In the genomic region with DNA sequence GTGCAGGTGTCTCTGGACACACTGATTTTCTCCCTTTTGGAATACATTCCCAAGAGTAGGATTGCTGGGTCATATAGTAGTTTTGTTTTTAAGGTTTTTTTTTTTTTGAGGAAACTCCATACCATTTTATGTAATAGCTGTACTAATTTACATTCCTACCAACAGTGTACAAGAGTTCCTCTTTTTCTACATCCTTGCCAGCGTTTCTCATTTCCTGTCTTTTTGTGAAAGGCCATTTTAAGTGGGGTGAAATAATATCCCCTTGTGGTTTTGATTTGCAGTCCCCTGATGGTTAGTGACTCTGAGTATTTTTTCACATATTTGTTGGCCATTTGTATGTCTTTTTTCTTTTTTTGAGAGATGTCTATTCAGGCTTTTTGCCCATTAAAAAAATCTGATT, we compare ENCODE assay signal across 27 cellular contexts.
"Had no signal": no experiment of that assay in that cellular context is flagged by ENCODE, and none has a peak within 500 bp of the region (broad histone marks: within the 10 kb centered on the region; RNA-seq: fewer than 3 reads in every experiment).

No MANE protein-coding gene starts in this region.

- H3K27ac Mint-ChIP-seq: activated naive CD8-positive, alpha-beta T cell; activated T-cell treated with anti-CD3 and anti-CD28 coated beads, Interleukin-2, amount 50 U/mL, for 24 hours; activated T-helper 2 cell treated with anti-CD3 and anti-CD28 coated beads, Interferon-gamma antibody, Interleukin-2, Interleukin-4, amounts not matched to agents 10 μg/mL and 5 μg/mL and 100 μg/mL, durations not matched to agents 14 hours and 24 hours and 36 hours; naive thymus-derived CD4-positive, alpha-beta T cell; stimulated activated memory B cell treated with anti-CD40 and anti-IgM and Interleukin-4, amounts not matched to agents 10 μg/mL and 1 μg/mL and 100 μg/mL, for 72 hours had no signal

- H3K36me3 ChIP-seq: adrenal gland, left lung, sigmoid colon, stomach, suprapubic skin, tibial nerve had no signal

- H3K27me3 ChIP-seq: adrenal gland, hepatocyte, left lung, sigmoid colon, stomach, suprapubic skin, tibial nerve had no signal

- H3K4me1 Mint-ChIP-seq: naive thymus-derived CD4-positive, alpha-beta T cell; neural crest cell; stimulated activated memory B cell treated with anti-CD40 and anti-IgM and Interleukin-4, amounts not matched to agents 10 μg/mL and 1 μg/mL and 100 μg/mL, for 72 hours had no signal

- H3K4me3 Mint-ChIP-seq: activated naive CD8-positive, alpha-beta T cell; activated T-cell treated with anti-CD3 and anti-CD28 coated beads, Interleukin-2, amount 50 U/mL, for 24 hours; naive thymus-derived CD4-positive, alpha-beta T cell; neural crest cell; stimulated activated memory B cell treated with anti-CD40 and anti-IgM and Interleukin-4, amounts not matched to agents 10 μg/mL and 1 μg/mL and 100 μg/mL, for 72 hours had no signal

- H3K36me3 Mint-ChIP-seq: activated naive CD8-positive, alpha-beta T cell; naive thymus-derived CD4-positive, alpha-beta T cell; stimulated activated memory B cell treated with anti-CD40 and anti-IgM and Interleukin-4, amounts not matched to agents 10 μg/mL and 1 μg/mL and 100 μg/mL, for 72 hours had no signal

- ATAC-seq: left lung; naive thymus-derived CD4-positive, alpha-beta T cell; stimulated activated memory B cell treated with anti-CD40 and anti-IgM and Interleukin-4, amounts not matched to agents 10 μg/mL and 1 μg/mL and 100 μg/mL, for 72 hours had no signal

- H3K79me2 ChIP-seq: hepatocyte had no signal

- H3K4me1 ChIP-seq: adrenal gland, left lung, sigmoid colon, stomach, suprapubic skin, tibial nerve had no signal

- H3K27me3 Mint-ChIP-seq: activated naive CD8-positive, alpha-beta T cell; activated T-cell treated with anti-CD3 and anti-CD28 coated beads, Interleukin-2, amount 50 U/mL, for 24 hours; naive thymus-derived CD4-positive, alpha-beta T cell; stimulated activated memory B cell treated with anti-CD40 and anti-IgM and Interleukin-4, amounts not matched to agents 10 μg/mL and 1 μg/mL and 100 μg/mL, for 72 hours had no signal

- H3K4me2 ChIP-seq: hepatocyte, smooth muscle cell had no signal

- H2AFZ ChIP-seq: hepatocyte had no signal

- H3K4me3 ChIP-seq: adrenal gland, hepatocyte, left lung, sigmoid colon, smooth muscle cell, stomach, suprapubic skin, tibial nerve had no signal

- DNase-seq: activated CD4-positive, alpha-beta T cell treated with anti-CD3 and anti-CD28 coated beads for 1 hour; activated CD4-positive, alpha-beta T cell treated with anti-CD3 and anti-CD28 coated beads, Interleukin-2, amount 50 U/mL, for 1 hour; activated naive CD4-positive, alpha-beta T cell; activated T-cell treated with anti-CD3 and anti-CD28 coated beads, Interleukin-2, amount 50 U/mL, for 24 hours; adrenal gland; central memory CD4-positive, alpha-beta T cell; dermis blood vessel endothelial cell; effector CD8-positive, alpha-beta T cell; erythroblast; foreskin melanocyte; kidney glomerular epithelial cell; left lung; naive thymus-derived CD4-positive, alpha-beta T cell; occipital lobe; posterior cingulate gyrus; sigmoid colon; stimulated activated CD4-positive, alpha-beta T cell treated with anti-CD3 and anti-CD28 coated beads, Interleukin-15, amount 100 ng/mL, for 24 hours; stomach; T1000 had no signal

- H3K9me3 ChIP-seq: adrenal gland, tibial nerve had no signal

- H3K27ac ChIP-seq: adrenal gland, hepatocyte, left lung, sigmoid colon, stomach, suprapubic skin, tibial nerve had no signal
